Comparison of ENCODE assay signal across 12 cellular contexts in genomic region chrX:24515447-24515846, GRCh38. TPM values are rescaled to one million over a fixed set of nuclear protein-coding genes. Genes with fewer than 3 reads are reported as not detected.
DNase-seq lines count a peak whose midpoint lies in the region; ATAC-seq and TF ChIP-seq lines count a peak whose summit lies in the region.
"Had no signal": no experiment of that assay in that cellular context is flagged by ENCODE, and none has a peak within 500 bp of the region (broad histone marks: within the 10 kb centered on the region; RNA-seq: fewer than 3 reads in every experiment).

No MANE protein-coding gene starts in this region.

- no peaks in the 10 kb centered on the region for H3K9me3 ChIP-seq in HAP-1
- no peaks in the 10 kb centered on the region for H3K9me3 ChIP-seq in left lung
- H3K9me3 ChIP-seq: thyroid gland had no signal

- ATAC-seq in HG02981 (IDR thresholded peaks at IDR 0.05; ENCODE audit: unreplicated experiment) (no peak), left lung (no peak), GM18909 (IDR thresholded peaks at IDR 0.05; ENCODE audit: poor library complexity, unreplicated experiment) (no peak)

- in situ Hi-C loops in HAP-1 (cut with MboI; ENCODE audit: low sequenced_read_pairs), result no loop called here

- H3K4me1 ChIP-seq in HAP-1, result peaks cover 13% of the 10 kb centered on the region
- H3K4me1 ChIP-seq in left lung, result no peaks in the 10 kb centered on the region
- H3K4me1 ChIP-seq: thyroid gland had no signal

- no peaks in the 10 kb centered on the region for H3K27me3 Mint-ChIP-seq in activated T-helper 1 cell treated with anti-CD3 and anti-CD28 coated beads, Interleukin-12 subunit alpha, Interleukin-12 subunit beta, Interleukin-2, Interleukin-4 antibody, amounts not matched to agents 30 ng/mL and 10 ng/mL and 1 ng/mL, durations not matched to agents 14 hours and 24 hours and 36 hours (ENCODE audit: insufficient read depth)
- H3K27me3 Mint-ChIP-seq: central memory CD8-positive, alpha-beta T cell had no signal

- DNase-seq in Ammon's horn (ENCODE audit: low spot score), result peak; percentile 70
- DNase-seq in HAP-1 (ENCODE audit: low spot score in 2 of 2), result peak; percentile 64 to 89
- no peak for DNase-seq in activated T-helper 1 cell treated with anti-CD3 and anti-CD28 coated beads, Interleukin-12 subunit alpha, Interleukin-12 subunit beta, Interleukin-2, Interleukin-4 antibody, amounts not matched to agents 30 ng/mL and 10 ng/mL and 1 ng/mL, durations not matched to agents 14 hours and 24 hours and 36 hours (ENCODE audit: low spot score)
- DNase-seq in inferior parietal cortex (ENCODE audit: extremely low spot score), result peak; percentile 61
- no peak for DNase-seq in activated CD4-positive, CD25-positive, alpha-beta regulatory T cell treated with anti-CD3 and anti-CD28 coated beads, Interleukin-2, amount 50 U/mL, for 72 hours
- no peak for DNase-seq in left lung
- DNase-seq: activated CD4-positive, alpha-beta T cell treated with anti-CD3 and anti-CD28 coated beads for 48 hours; immature natural killer cell; thyroid gland had no signal

- H3K9me3 Mint-ChIP-seq in activated T-helper 1 cell treated with anti-CD3 and anti-CD28 coated beads, Interleukin-12 subunit alpha, Interleukin-12 subunit beta, Interleukin-2, Interleukin-4 antibody, amounts not matched to agents 30 ng/mL and 10 ng/mL and 1 ng/mL, durations not matched to agents 14 hours and 24 hours and 36 hours, result no peaks in the 10 kb centered on the region
- H3K9me3 Mint-ChIP-seq: central memory CD8-positive, alpha-beta T cell had no signal

- intact Hi-C loops in activated T-helper 1 cell treated with anti-CD3 and anti-CD28 coated beads, Interleukin-12 subunit alpha, Interleukin-12 subunit beta, Interleukin-2, Interleukin-4 antibody, amounts not matched to agents 30 ng/mL and 10 ng/mL and 1 ng/mL, durations not matched to agents 14 hours and 24 hours and 36 hours (cut with micrococcal nuclease), result no loop called here
- intact Hi-C loops in left lung (cut with DNase I), result no loop called here

- H3K27ac Mint-ChIP-seq in activated T-helper 1 cell treated with anti-CD3 and anti-CD28 coated beads, Interleukin-12 subunit alpha, Interleukin-12 subunit beta, Interleukin-2, Interleukin-4 antibody, amounts not matched to agents 30 ng/mL and 10 ng/mL and 1 ng/mL, durations not matched to agents 14 hours and 24 hours and 36 hours, result peak overlapping the region; percentile 72

- peak overlapping the region; percentile 39 for H3K4me3 Mint-ChIP-seq in activated T-helper 1 cell treated with anti-CD3 and anti-CD28 coated beads, Interleukin-12 subunit alpha, Interleukin-12 subunit beta, Interleukin-2, Interleukin-4 antibody, amounts not matched to agents 30 ng/mL and 10 ng/mL and 1 ng/mL, durations not matched to agents 14 hours and 24 hours and 36 hours
- H3K4me3 Mint-ChIP-seq: central memory CD8-positive, alpha-beta T cell; immature natural killer cell had no signal

- 0 out of 2 replicates have a peak, but pooled peaks cover 4% of the 10 kb centered on the region for H3K36me3 ChIP-seq in HAP-1 (replicated peaks)
- H3K36me3 ChIP-seq in left lung, result peaks cover 0 to 6% of the 10 kb centered on the region in 2 donors
- H3K36me3 ChIP-seq: thyroid gland had no signal

- H3K36me3 Mint-ChIP-seq in activated T-helper 1 cell treated with anti-CD3 and anti-CD28 coated beads, Interleukin-12 subunit alpha, Interleukin-12 subunit beta, Interleukin-2, Interleukin-4 antibody, amounts not matched to agents 30 ng/mL and 10 ng/mL and 1 ng/mL, durations not matched to agents 14 hours and 24 hours and 36 hours (ENCODE audit: low read depth), result peaks cover 15% of the 10 kb centered on the region

- H3K4me3 ChIP-seq in HAP-1 (no peak overlapping the region), left lung (no peak overlapping the region)
- H3K4me3 ChIP-seq: thyroid gland had no signal

- H3K27ac ChIP-seq in left lung, result no peak overlapping the region
- H3K27ac ChIP-seq: thyroid gland had no signal

- TF ChIP-seq CTCF in left lung (IDR thresholded peaks at IDR 0.05), result peak in 1 of 2 donors; percentile 13

- H3K27me3 ChIP-seq in HAP-1 (ENCODE audit: low read depth) (no peaks in the 10 kb centered on the region), left lung (no peaks in the 10 kb centered on the region)
- H3K27me3 ChIP-seq: thyroid gland had no signal

- H3K4me1 Mint-ChIP-seq in activated T-helper 1 cell treated with anti-CD3 and anti-CD28 coated beads, Interleukin-12 subunit alpha, Interleukin-12 subunit beta, Interleukin-2, Interleukin-4 antibody, amounts not matched to agents 30 ng/mL and 10 ng/mL and 1 ng/mL, durations not matched to agents 14 hours and 24 hours and 36 hours (ENCODE audit: low read depth), result peaks cover 24% of the 10 kb centered on the region
- H3K4me1 Mint-ChIP-seq: central memory CD8-positive, alpha-beta T cell; immature natural killer cell had no signal

RNA-seq across cellular contexts. Expression of gene PDK3, which starts 50.4 kb away (rescaled TPM):
- total RNA-seq in activated T-helper 1 cell treated with anti-CD3 and anti-CD28 coated beads, Interleukin-12 subunit alpha, Interleukin-12 subunit beta, Interleukin-2, Interleukin-4 antibody, amounts not matched to agents 30 ng/mL and 10 ng/mL and 1 ng/mL, durations not matched to agents 14 hours and 24 hours and 36 hours, result 24.1 and 27.2 TPM in 2 replicates
- 10 to 100 TPM; 18.1 to 21.2 TPM for total RNA-seq in left lung

Comparison
In these comparisons a context has a peak if more than half of its experiments do, and no peak if none do; other contexts are left out.
1. DNase-seq: peak in Ammon's horn (single experiment), HAP-1 (2 of 2) and inferior parietal cortex (single experiment); none in activated T-helper 1 cell treated with anti-CD3 and anti-CD28 coated beads, Interleukin-12 subunit alpha, Interleukin-12 subunit beta, Interleukin-2, Interleukin-4 antibody, amounts not matched to agents 30 ng/mL and 10 ng/mL and 1 ng/mL, durations not matched to agents 14 hours and 24 hours and 36 hours (single experiment), activated CD4-positive, CD25-positive, alpha-beta regulatory T cell treated with anti-CD3 and anti-CD28 coated beads, Interleukin-2, amount 50 U/mL, for 72 hours (single experiment) and left lung (0 of 2).